Comparison of ENCODE assay signal across 10 cellular contexts in the genomic region with DNA sequence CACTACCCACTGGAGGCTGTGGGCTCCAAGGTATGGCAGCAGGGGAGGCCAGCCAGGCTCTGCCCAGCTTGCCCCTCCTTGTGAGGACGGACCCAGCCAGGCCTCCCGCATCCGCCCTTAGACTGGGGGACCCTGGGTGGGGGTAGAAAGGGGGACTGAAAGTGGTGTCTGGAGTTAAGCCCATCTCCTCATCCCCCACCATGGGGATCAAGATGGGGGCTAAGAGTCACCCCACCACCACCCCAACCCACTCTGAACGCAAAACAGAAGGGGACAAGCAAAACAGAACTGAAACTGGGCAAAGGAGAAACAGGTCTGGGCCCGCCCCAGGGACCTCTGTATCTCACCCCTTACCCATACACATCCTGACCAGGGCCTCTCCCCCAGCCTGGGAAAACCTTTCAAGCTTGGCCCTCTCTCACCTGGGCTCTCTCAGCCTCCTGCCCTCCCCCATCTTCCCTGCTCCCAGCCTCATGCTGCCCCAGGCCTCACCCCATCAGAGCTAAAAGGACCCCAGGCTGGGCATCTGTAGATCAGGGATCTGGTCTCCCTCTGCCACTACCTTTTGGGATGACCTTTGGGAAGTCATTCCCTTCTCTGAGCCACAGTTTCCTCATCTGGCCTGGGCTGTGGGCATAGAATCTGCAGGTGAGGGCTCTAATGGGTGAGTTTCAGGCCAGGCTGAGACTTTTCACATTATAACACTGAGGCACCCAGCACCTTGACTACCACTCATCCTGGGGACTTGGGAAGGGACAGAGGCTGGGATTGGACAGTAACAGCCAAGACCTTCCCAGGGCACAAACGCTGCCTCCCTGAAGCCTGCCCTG. TPM values are rescaled to one million over a fixed set of nuclear protein-coding genes. Genes with fewer than 3 reads are reported as not detected.
DNase-seq lines count a peak whose midpoint lies in the region; ATAC-seq and TF ChIP-seq lines count a peak whose summit lies in the region.
"Had no signal": no experiment of that assay in that cellular context is flagged by ENCODE, and none has a peak within 500 bp of the region (broad histone marks: within the 10 kb centered on the region; RNA-seq: fewer than 3 reads in every experiment).

No MANE protein-coding gene starts in this region.

- no peak overlapping the region for H3K4me3 Mint-ChIP-seq in type B pancreatic cell

- H3K27me3 Mint-ChIP-seq in type B pancreatic cell = no peaks in the 10 kb centered on the region

- H3K4me1 Mint-ChIP-seq in type B pancreatic cell (ENCODE audit: unreplicated experiment) = peaks cover 30% of the 10 kb centered on the region

- H3K4me3 ChIP-seq in heart right ventricle (no peak overlapping the region), brain microvascular endothelial cell (ENCODE audit: low read depth, low read length) (no peak overlapping the region), HAP-1 (no peak overlapping the region)

- H3K9me3 ChIP-seq in heart right ventricle = no peaks in the 10 kb centered on the region
- H3K9me3 ChIP-seq in HAP-1 = no peaks in the 10 kb centered on the region

- in situ Hi-C loops in brain microvascular endothelial cell (cut with HindIII; ENCODE audit: low pct_ligation_motif_present, low sequenced_read_pairs) = no loop called here
- in situ Hi-C loops in HAP-1 (cut with MboI; ENCODE audit: low sequenced_read_pairs) = no loop called here

- no peaks in the 10 kb centered on the region for H3K36me3 Mint-ChIP-seq in type B pancreatic cell

- H3K27ac ChIP-seq in heart right ventricle = no peak overlapping the region
- peak overlapping the region; percentile 10 for H3K27ac ChIP-seq in brain microvascular endothelial cell

- TF ChIP-seq CTCF in heart right ventricle (IDR thresholded peaks at IDR 0.05) = no peak
- TF ChIP-seq CTCF in brain microvascular endothelial cell (IDR thresholded peaks at IDR 0.05; ENCODE audit: low read depth, low read length, missing control alignments) = no peak
- no peak for TF ChIP-seq CTCF in type B pancreatic cell (conservative IDR thresholded peaks at IDR 0.05)

- no peaks in the 10 kb centered on the region for H3K36me3 ChIP-seq in heart right ventricle
- no peaks in the 10 kb centered on the region for H3K36me3 ChIP-seq in brain microvascular endothelial cell (replicated peaks)
- no peaks in the 10 kb centered on the region for H3K36me3 ChIP-seq in HAP-1 (replicated peaks)

- peak overlapping the region; percentile 45 for H3K27ac Mint-ChIP-seq in type B pancreatic cell

- ATAC-seq in Right ventricle myocardium inferior (no peak), heart right ventricle (no peak), HG03571 (IDR thresholded peaks at IDR 0.05; ENCODE audit: unreplicated experiment) (peak; percentile 20), HG02678 (IDR thresholded peaks at IDR 0.05; ENCODE audit: unreplicated experiment) (no peak)

- DNase-seq in Right ventricle myocardium inferior (ENCODE audit: missing footprints) (peak; percentile 46), heart right ventricle (no peak), brain microvascular endothelial cell (no peak), type B pancreatic cell (ENCODE audit: extremely low spot score, unreplicated experiment) (no peak), head of caudate nucleus (no peak), HAP-1 (ENCODE audit: low spot score in 2 of 2) (no peak)
- DNase-seq: activated gamma-delta T cell had no signal

- H3K27me3 ChIP-seq in heart right ventricle = peaks cover 0 to 20% (median 0%) of the 10 kb centered on the region in 7 donors
- H3K27me3 ChIP-seq in brain microvascular endothelial cell (replicated peaks) = no peaks in the 10 kb centered on the region
- peaks cover 20% of the 10 kb centered on the region for H3K27me3 ChIP-seq in HAP-1 (ENCODE audit: low read depth)

- WGBS in heart right ventricle, 2 donors = 91 to 93% methylated on average over 6 of the region's 6 CpGs

- H3K9me3 Mint-ChIP-seq in type B pancreatic cell = no peaks in the 10 kb centered on the region

- H3K4me1 ChIP-seq in heart right ventricle (peaks cover 0 to 38% (median 0%) of the 10 kb centered on the region in 9 donors), HAP-1 (no peaks in the 10 kb centered on the region)

- intact Hi-C loops in Right ventricle myocardium inferior (cut with DNase I) (no loop called here), heart right ventricle (cut with DNase I) (no loop called here), head of caudate nucleus (cut with DNase I) (no loop called here)

RNA-seq across cellular contexts. Expression of gene CYP11A1, which starts 30.0 kb away (rescaled TPM):
- total RNA-seq in Right ventricle myocardium inferior (0.24 TPM), heart right ventricle (1 to 10 TPM in 8 of 10 donors, under 1 TPM in 2; 0.60 to 3.6 (median 2.2) TPM), type B pancreatic cell (ENCODE audit: low replicate concordance) (0.80 and 1.0 TPM in 2 replicates)
- polyA plus RNA-seq in heart right ventricle = under 1 TPM; 0.06 to 0.44 TPM
- total RNA-seq: RPMI7951 had no signal

RNA-seq across cellular contexts. Expression of gene SEMA7A, which starts 36.3 kb away (rescaled TPM):
- 1.6 TPM for total RNA-seq in Right ventricle myocardium inferior
- total RNA-seq in heart right ventricle = 1 to 10 TPM in 8 of 10 donors, under 1 TPM in 2; 0.61 to 5.1 (median 1.8) TPM
- polyA plus RNA-seq in heart right ventricle = under 1 TPM; 0.59 to 0.99 TPM
- total RNA-seq in type B pancreatic cell (ENCODE audit: low replicate concordance) = 6.3 and 11.2 TPM in 2 replicates
